17 cellular contexts compared by ENCODE assay signal in the genomic region with DNA sequence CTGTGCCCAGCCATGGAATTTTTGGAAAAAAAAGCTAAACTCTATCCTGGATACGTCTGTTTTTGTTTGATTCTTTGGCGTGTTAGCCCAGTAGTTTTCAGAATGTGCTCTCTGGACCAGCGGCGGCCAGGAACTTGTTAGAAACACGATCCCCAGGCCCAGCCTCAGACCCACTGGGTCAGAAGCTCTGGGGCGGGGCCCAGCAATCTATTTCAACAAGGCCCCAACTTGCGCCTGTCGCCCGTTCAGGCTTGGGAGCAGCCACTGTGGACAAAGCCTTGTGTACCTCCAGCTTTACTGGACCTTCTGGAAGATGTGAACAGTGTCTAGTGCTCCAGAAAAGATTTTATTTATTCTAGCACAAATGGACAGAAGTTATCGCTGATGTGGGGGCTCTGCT. TPM values are rescaled to one million over a fixed set of nuclear protein-coding genes. Genes with fewer than 3 reads are reported as not detected.
DNase-seq lines count a peak whose midpoint lies in the region; ATAC-seq and TF ChIP-seq lines count a peak whose summit lies in the region.
"Had no signal": no experiment of that assay in that cellular context is flagged by ENCODE, and none has a peak within 500 bp of the region (broad histone marks: within the 10 kb centered on the region; RNA-seq: fewer than 3 reads in every experiment).

No MANE protein-coding gene starts in this region.

- H4K20me1 ChIP-seq in IMR-90 (ENCODE audit: insufficient read depth, low read length) = peaks cover 46% of the 10 kb centered on the region
- H4K20me1 ChIP-seq: BLaER1 had no signal

- peak; percentile 16 for DNase-seq in activated effector memory CD4-positive, alpha-beta T cell treated with anti-CD3 and anti-CD28 coated beads, Interleukin-2, amount 50 U/mL, for 16 hours
- DNase-seq in activated effector memory CD4-positive, alpha-beta T cell treated with Interleukin-2 at 50 U/mL for 16 hours = no peak
- DNase-seq in IMR-90 (no peak), neuronal stem cell (ENCODE audit: low spot score) (no peak), transverse colon (no peak), upper lobe of right lung (no peak)
- DNase-seq: Caco-2; CD4-positive, CD25-positive, alpha-beta regulatory T cell; CD8-positive, alpha-beta T cell; DMS153; DND-41; H7 had no signal

- H2AK5ac ChIP-seq in IMR-90 (ENCODE audit: low read depth, low read length) = peak overlapping the region; percentile 5; the same call in 1 of the 2 replicates
- H2AK5ac ChIP-seq in neuronal stem cell (ENCODE audit: low read depth, low read length) = peak overlapping the region; percentile 40

- H2BK120ac ChIP-seq in IMR-90 (ENCODE audit: low read depth, low read length) = no peak overlapping the region
- no peak overlapping the region for H2BK120ac ChIP-seq in neuronal stem cell (ENCODE audit: low read depth, low read length)

- H3K4me3 ChIP-seq in IMR-90 (ENCODE audit: insufficient read depth, low read depth, low read length) = no peak overlapping the region
- H3K4me3 ChIP-seq in neuronal stem cell (ENCODE audit: low read length in 2 of 2) = no peak overlapping the region
- H3K4me3 ChIP-seq in transverse colon = no peak overlapping the region
- H3K4me3 ChIP-seq in upper lobe of right lung = no peak overlapping the region
- H3K4me3 ChIP-seq: BLaER1 had no signal

- POLR2A ChIA-PET in IMR-90 (lab: Charles Lee; ENCODE audit: unreplicated experiment) = no interaction called here

- H3K18ac ChIP-seq in IMR-90 (ENCODE audit: low read depth, low read length) (no peak overlapping the region), neuronal stem cell (ENCODE audit: low read length) (no peak overlapping the region)

- 95% methylated on average over 4 of the region's 10 CpGs; no CpG with 5 or more reads in 1 of the 2 experiments for WGBS in IMR-90 (ENCODE audit: extremely low coverage in 2 of 2, insufficient read length in 1 of 2), 2 experiments
- WGBS in neuronal stem cell (ENCODE audit: extremely low coverage in 2 of 2, insufficient read length in 2 of 2, insufficient replicate concordance in 1 of 2), 2 donors = no CpG with 5 or more reads among the region's 10 CpGs
- 80 to 95% methylated on average over 1 to 10 of the region's 10 CpGs for WGBS in transverse colon (ENCODE audit: low coverage in 1 of 2), 2 donors

- H3K27me3 ChIP-seq in IMR-90 (ENCODE audit: control insufficient read depth, insufficient read depth, low read length) = no peaks in the 10 kb centered on the region
- H3K27me3 ChIP-seq in neuronal stem cell (ENCODE audit: control insufficient read depth in 3 of 3, insufficient read depth in 3 of 3, low read depth in 1 of 3, low read length in 3 of 3) = no peaks in the 10 kb centered on the region
- no peaks in the 10 kb centered on the region for H3K27me3 ChIP-seq in transverse colon
- no peaks in the 10 kb centered on the region for H3K27me3 ChIP-seq in upper lobe of right lung
- H3K27me3 ChIP-seq: BLaER1 had no signal

- ATAC-seq in IMR-90 (ENCODE audit: low read depth) (no peak), upper lobe of right lung (no peak), GM18498 (IDR thresholded peaks at IDR 0.05; ENCODE audit: unreplicated experiment) (no peak)
- ATAC-seq: CD8-positive, alpha-beta T cell; HCT116 had no signal

- no peak overlapping the region for H3K4me2 ChIP-seq in IMR-90 (ENCODE audit: low read depth, low read length)
- no peak overlapping the region for H3K4me2 ChIP-seq in neuronal stem cell (ENCODE audit: insufficient read depth, low read length, poor library complexity, severe bottlenecking)
- H3K4me2 ChIP-seq: BLaER1 had no signal

- H3K36me3 ChIP-seq in IMR-90 (ENCODE audit: control insufficient read depth, insufficient read depth, low read length) (peaks cover 16% of the 10 kb centered on the region), neuronal stem cell (replicated peaks in 1 of 2; ENCODE audit: control insufficient read depth in 2 of 2, insufficient read depth in 2 of 2, low read length in 2 of 2) (no peaks in the 10 kb centered on the region), transverse colon (no peaks in the 10 kb centered on the region), upper lobe of right lung (no peaks in the 10 kb centered on the region)

- no peak overlapping the region for H2AK9ac ChIP-seq in IMR-90 (replicated peaks; ENCODE audit: low read depth, low read length, poor library complexity)

- H3K23ac ChIP-seq in IMR-90 (ENCODE audit: low read depth, low read length) = no peak overlapping the region
- H3K23ac ChIP-seq in neuronal stem cell (ENCODE audit: low read depth, low read length, poor library complexity) = no peak overlapping the region

- H3K27ac ChIP-seq in IMR-90 (ENCODE audit: insufficient read depth, low read length) (no peak overlapping the region), neuronal stem cell (replicated peaks; ENCODE audit: low read length) (no peak overlapping the region), transverse colon (no peak overlapping the region), upper lobe of right lung (no peak overlapping the region)
- H3K27ac ChIP-seq: 22Rv1, BLaER1, C4-2B had no signal

- H3K9ac ChIP-seq in IMR-90 (ENCODE audit: low read depth, low read length) (no peak overlapping the region), neuronal stem cell (ENCODE audit: low read depth, low read length, poor library complexity) (no peak overlapping the region)
- H3K9ac ChIP-seq: BLaER1 had no signal

- H2BK12ac ChIP-seq in neuronal stem cell (ENCODE audit: low read length) = no peak overlapping the region

- H3K9me1 ChIP-seq in IMR-90 (ENCODE audit: insufficient read depth, low read length) = peaks cover 16% of the 10 kb centered on the region

- H3K4me1 ChIP-seq in IMR-90 (ENCODE audit: control insufficient read depth, insufficient read depth, low read length) (no peaks in the 10 kb centered on the region; the same call in 1 of the 2 replicates), neuronal stem cell (ENCODE audit: control insufficient read depth in 2 of 2, insufficient read depth in 1 of 2, low read depth in 1 of 2, low read length in 2 of 2) (no peaks in the 10 kb centered on the region), transverse colon (no peaks in the 10 kb centered on the region), upper lobe of right lung (no peaks in the 10 kb centered on the region)
- H3K4me1 ChIP-seq: BLaER1, Caco-2 had no signal

- H2BK15ac ChIP-seq in IMR-90 (ENCODE audit: low read depth, low read length) (no peak overlapping the region), neuronal stem cell (ENCODE audit: low read length) (no peak overlapping the region)

- no peak for TF ChIP-seq RAD21 in IMR-90 (IDR thresholded peaks at IDR 0.05; ENCODE audit: low read length)

- H3K79me1 ChIP-seq in IMR-90 (ENCODE audit: low read depth in 1 of 2, low read length in 2 of 2) = peaks cover 15 to 75% of the 10 kb centered on the region in 2 experiments
- no peaks in the 10 kb centered on the region for H3K79me1 ChIP-seq in neuronal stem cell (ENCODE audit: low read depth, low read length)

- no peak for TF ChIP-seq CTCF in IMR-90 (conservative IDR thresholded peaks at IDR 0.05; ENCODE audit: low read depth, low read length)
- TF ChIP-seq CTCF in transverse colon (IDR thresholded peaks at IDR 0.05) = no peak
- no peak for TF ChIP-seq CTCF in upper lobe of right lung (IDR thresholded peaks at IDR 0.05)

- intact Hi-C loops in IMR-90 (cut with micrococcal nuclease) = no loop called here
- intact Hi-C loops in transverse colon (cut with DNase I; ENCODE audit: low total_unique reads) = no loop called here
- intact Hi-C loops in upper lobe of right lung (cut with DNase I) = no loop called here

- no peak overlapping the region for H3K4ac ChIP-seq in IMR-90 (ENCODE audit: low read depth, low read length)
- no peak overlapping the region for H3K4ac ChIP-seq in neuronal stem cell (ENCODE audit: low read length)

- no peak for TF ChIP-seq EP300 in transverse colon (IDR thresholded peaks at IDR 0.05; ENCODE audit: low read depth)

- no peak overlapping the region for H2BK5ac ChIP-seq in IMR-90 (ENCODE audit: low read depth, low read length, poor library complexity, severe bottlenecking)
- no peak overlapping the region for H2BK5ac ChIP-seq in neuronal stem cell (ENCODE audit: low read length)

- CTCF ChIA-PET in IMR-90 (lab: Yijun Ruan, JAX) = no interaction called here

- H4K8ac ChIP-seq in IMR-90 (ENCODE audit: low read depth in 2 of 2, low read length in 2 of 2) (no peak overlapping the region), neuronal stem cell (ENCODE audit: low read depth, low read length) (no peak overlapping the region)

- in situ Hi-C loops in IMR-90 (cut with MboI; ENCODE audit: low sequenced_read_pairs) (no loop called here), transverse colon (cut with MboI; ENCODE audit: low pct_ligation_motif_present in 1 of 4, low pct_unique_long_range_greater_than_20kb in 1 of 4, low sequenced_read_pairs in 3 of 4) (loop anchor here in 1 of 4 donors (25.0 kb wide), 1 partner anchor 213 kb away; no protein-coding TSS in a partner anchor)

- H4K91ac ChIP-seq in IMR-90 (ENCODE audit: insufficient read depth, low read depth, low read length) (no peak overlapping the region), neuronal stem cell (ENCODE audit: low read depth, low read length, poor library complexity) (no peak overlapping the region)

- no peaks in the 10 kb centered on the region for H3K9me3 ChIP-seq in IMR-90 (ENCODE audit: control insufficient read depth, insufficient read depth, low read length)
- peaks cover 0 to 1% of the 10 kb centered on the region in 2 donors for H3K9me3 ChIP-seq in neuronal stem cell (replicated peaks in 1 of 2; ENCODE audit: control insufficient read depth in 2 of 2, insufficient read depth in 1 of 2, low read depth in 1 of 2, low read length in 2 of 2)
- H3K9me3 ChIP-seq in transverse colon = no peaks in the 10 kb centered on the region
- no peaks in the 10 kb centered on the region for H3K9me3 ChIP-seq in upper lobe of right lung
- H3K9me3 ChIP-seq: BLaER1, Caco-2 had no signal

- H3K56ac ChIP-seq in IMR-90 (ENCODE audit: extremely low read depth, insufficient read depth, low read length) = no peak overlapping the region

- TF ChIP-seq POLR2A in IMR-90 (IDR thresholded peaks at IDR 0.05; ENCODE audit: low read depth, low read length) = no peak
- no peak for TF ChIP-seq POLR2A in transverse colon (IDR thresholded peaks at IDR 0.05)

- H2BK20ac ChIP-seq in IMR-90 (ENCODE audit: low read depth, low read length) = no peak overlapping the region

- H2AFZ ChIP-seq in IMR-90 (replicated peaks; ENCODE audit: low read length, poor library complexity) = no peak overlapping the region
- H2AFZ ChIP-seq in neuronal stem cell (ENCODE audit: low read length) = no peak overlapping the region

- BruUV-seq in IMR-90 (replicated peaks; lab: Mats Ljungman, UMichigan) = no TSS peak

- no peak overlapping the region for H4K5ac ChIP-seq in IMR-90 (ENCODE audit: low read depth, low read length)

- H3K14ac ChIP-seq in IMR-90 (replicated peaks; ENCODE audit: low read depth, low read length) (no peak overlapping the region), neuronal stem cell (ENCODE audit: low read length) (no peak overlapping the region)

- dilution Hi-C loops in IMR-90 (cut with HindIII; ENCODE audit: low sequenced_read_pairs, unreplicated experiment) = no loop called here

RNA-seq across cellular contexts. Expression of gene CABLES1, which starts 14.3 kb away (rescaled TPM):
- total RNA-seq in IMR-90 (2012; rRNA removed) (4.7 and 5.7 TPM in 2 replicates), transverse colon (10 to 100 TPM in 1 of 4 donors, 1 to 10 TPM in 3; 1.5 to 11.9 (median 6.1) TPM), upper lobe of right lung (39.5 TPM)
- polyA plus RNA-seq in IMR-90 (2012; rRNA removed) = 4.4 and 4.7 TPM in 2 replicates
- 2.2 and 5.2 TPM in 2 replicates for polyA plus RNA-seq in IMR-90 (2012; cell fraction: cytosol; rRNA removed)
- 3.2 and 7.3 TPM in 2 replicates for polyA plus RNA-seq in IMR-90 (2012; cell fraction: nucleus; rRNA removed; ENCODE audit: low replicate concordance)
- polyA plus RNA-seq in neuronal stem cell (2013, experiment 1 of 2) = 2.2 TPM
- 1.9 TPM for polyA plus RNA-seq in neuronal stem cell (2013, experiment 2 of 2)
